Comparison of ENCODE assay signal across 8 cellular contexts in the genomic region with DNA sequence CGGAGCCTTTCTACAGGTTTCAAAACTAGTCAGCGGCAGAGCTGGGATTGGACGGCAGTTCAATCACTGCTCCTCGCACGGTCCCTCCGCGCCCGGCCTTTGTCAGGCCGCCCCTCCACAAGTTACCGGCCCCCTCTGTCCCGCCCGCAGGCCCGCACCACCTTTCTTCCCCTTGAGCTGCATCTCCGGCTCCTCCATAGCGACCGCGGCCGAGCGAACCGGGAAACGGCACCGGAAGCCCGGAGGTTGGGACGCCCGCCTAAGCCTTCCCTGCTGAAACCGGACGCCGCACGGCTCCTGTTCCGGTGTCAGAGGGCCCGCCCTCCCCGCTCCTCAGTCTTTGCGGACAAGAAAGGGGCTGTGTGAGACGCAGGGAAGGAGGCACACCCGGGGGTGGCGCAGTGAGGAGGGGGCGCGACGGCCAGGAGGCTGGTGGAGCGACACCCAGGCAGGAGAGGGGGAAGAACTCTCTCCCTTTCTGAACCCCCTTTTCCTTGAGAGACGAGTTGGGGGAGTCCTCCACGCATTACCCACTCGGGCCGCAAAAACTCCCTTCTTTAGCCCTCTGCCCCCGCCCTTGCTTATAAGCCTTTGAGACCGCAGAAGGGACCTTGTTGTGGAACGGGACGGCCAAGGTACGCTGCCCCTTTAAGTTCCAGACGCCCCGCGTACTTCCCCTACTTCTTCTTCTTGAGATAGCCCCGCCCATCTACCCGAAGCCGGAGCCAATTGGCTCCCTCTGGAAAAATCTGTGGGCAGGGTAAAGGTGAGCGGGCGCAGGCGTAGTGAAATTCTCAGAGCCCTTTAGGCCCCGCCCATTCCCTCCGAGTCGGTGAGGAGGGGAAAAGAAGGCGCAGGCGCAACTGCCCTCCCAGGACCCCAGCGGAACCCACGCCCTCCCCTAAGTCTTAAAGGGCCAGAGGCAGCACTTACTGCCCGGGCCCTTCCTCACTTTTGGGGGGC. TPM values are rescaled to one million over a fixed set of nuclear protein-coding genes. Genes with fewer than 3 reads are reported as not detected.
DNase-seq lines count a peak whose midpoint lies in the region; ATAC-seq and TF ChIP-seq lines count a peak whose summit lies in the region.

TSS of gene BORCS8 (minus strand) at position 233 of the 963 bp plus-strand sequence. CDS start at position 198, 35 bp downstream.
TSS of gene RFXANK (plus strand) at position 339 of the 963 bp plus-strand sequence. CDS start 1,689 bp downstream, outside the sequence.

- H3K36me3 Mint-ChIP-seq in CD14-positive monocyte = peaks cover 22 to 41% of the 10 kb centered on the region in 2 donors

- peak within 1 kb of the TSS; percentile 86 to 94 for H3K4me3 ChIP-seq in left lung

- peak within 1 kb of the TSS; percentile 96 to 99 (median 98) for H3K27ac Mint-ChIP-seq in CD14-positive monocyte

- peaks cover 36% of the 10 kb centered on the region for H3K4me1 Mint-ChIP-seq in CD14-positive monocyte

- intact Hi-C loops in CD14-positive monocyte (cut with micrococcal nuclease) (loop anchor here (1.0 to 10.0 kb wide), 3 partner anchors 11 to 133 kb away; partner anchors contain the start of genes MAU2 (in 2 of the 2), SUGP1 (in 2 of the 2) and NR2C2AP (in 1 of the 2)), left lung (cut with DNase I) (no loop called here)

- H3K36me3 ChIP-seq in left lung = peaks cover 0 to 17% of the 10 kb centered on the region in 2 donors

- ATAC-seq in GM19397 (IDR thresholded peaks at IDR 0.05; ENCODE audit: unreplicated experiment) (peak; percentile 88), HG03571 (IDR thresholded peaks at IDR 0.05; ENCODE audit: unreplicated experiment) (peak; percentile 76), left lung (peak; percentile 93)

- H3K27ac ChIP-seq in left lung = peak within 1 kb of the TSS; percentile 99 to 100

- peaks cover 0 to 1% (median 0%) of the 10 kb centered on the region in 3 donors for H3K27me3 Mint-ChIP-seq in CD14-positive monocyte (ENCODE audit: low read depth in 3 of 3)

- H3K27me3 ChIP-seq in left lung = no peaks in the 10 kb centered on the region

- peak within 1 kb of the TSS; percentile 92 to 96 for H3K4me3 Mint-ChIP-seq in CD14-positive monocyte

- H3K4me1 ChIP-seq in left lung = peaks cover 16 to 63% of the 10 kb centered on the region in 2 donors

- peak; percentile 98 for DNase-seq in CD14-positive monocyte (ENCODE audit: low spot score)
- DNase-seq in NCI-H82 (lab: John Stamatoyannopoulos, UW) = peak; percentile 100
- DNase-seq in activated CD4-positive, alpha-beta T cell treated with anti-CD3 and anti-CD28 coated beads, Interleukin-2, amount 50 U/mL, for 48 hours = peak; percentile 99
- DNase-seq in dermis blood vessel endothelial cell = peak; percentile 99
- DNase-seq in left lung = peak; percentile 98 to 99
- DNase-seq in stimulated activated CD4-positive, alpha-beta T cell treated with anti-CD3 and anti-CD28 coated beads, Interleukin-2, amount 100 ng/mL, for 48 hours = peak; percentile 96 to 97

- peaks cover 1 to 12% (median 8%) of the 10 kb centered on the region in 7 donors for H3K9me3 Mint-ChIP-seq in CD14-positive monocyte

- TF ChIP-seq CTCF in CD14-positive monocyte (IDR thresholded peaks at IDR 0.05) (no peak), left lung (IDR thresholded peaks at IDR 0.05) (no peak)

- no peaks in the 10 kb centered on the region for H3K9me3 ChIP-seq in left lung

RNA-seq across cellular contexts. Expression of gene BORCS8, which starts in this region (rescaled TPM):
- polyA plus RNA-seq in CD14-positive monocyte = 10 to 100 TPM; 31.6 to 36.5 TPM
- total RNA-seq in dermis blood vessel endothelial cell (19.8 and 20.3 TPM in 2 replicates), left lung (10 to 100 TPM; 23.4 to 39.1 TPM)

RNA-seq across cellular contexts. Expression of gene RFXANK, which starts in this region (rescaled TPM):
- 10 to 100 TPM; 62.2 to 66.6 TPM for polyA plus RNA-seq in CD14-positive monocyte
- total RNA-seq in dermis blood vessel endothelial cell (68.3 and 108 TPM in 2 replicates), left lung (10 to 100 TPM; 74.6 to 82.8 TPM)

Comparison
In these comparisons a context has a peak if more than half of its experiments do, and no peak if none do; other contexts are left out.
1. Peak in every context shown above with its lines: DNase-seq, ATAC-seq, H3K4me3 ChIP-seq and H3K27ac ChIP-seq.
2. intact Hi-C loops: an anchor here in CD14-positive monocyte (1.0 to 10.0 kb wide); none called in left lung.